In the genomic region with DNA sequence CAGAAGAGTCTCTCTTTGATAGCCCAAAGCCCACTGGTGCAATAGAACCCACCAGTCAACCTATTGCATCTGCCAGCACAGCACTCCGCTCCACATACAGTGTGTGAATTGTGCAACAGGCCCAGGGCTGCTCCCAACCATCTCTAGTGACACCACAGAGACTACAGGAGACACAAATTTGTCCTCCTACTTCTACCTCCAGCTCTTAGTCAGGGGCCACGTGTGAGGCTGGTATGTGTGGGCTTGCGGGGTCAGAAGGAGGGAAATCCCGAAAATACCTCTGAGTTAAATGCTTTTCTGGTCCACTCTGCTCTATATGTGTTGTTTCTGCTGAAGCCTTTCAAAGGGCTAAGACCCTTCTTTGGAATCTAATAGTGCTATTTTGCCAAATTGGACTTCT, we compare ENCODE assay signal across 15 cellular contexts. TPM values are rescaled to one million over a fixed set of nuclear protein-coding genes. Genes with fewer than 3 reads are reported as not detected.
DNase-seq lines count a peak whose midpoint lies in the region; ATAC-seq and TF ChIP-seq lines count a peak whose summit lies in the region.
"Had no signal": no experiment of that assay in that cellular context is flagged by ENCODE, and none has a peak within 500 bp of the region (broad histone marks: within the 10 kb centered on the region; RNA-seq: fewer than 3 reads in every experiment).

No MANE protein-coding gene starts in this region.

- H3K9me3 Mint-ChIP-seq in activated naive CD8-positive, alpha-beta T cell treated with anti-CD3 and anti-CD28 coated beads, Interleukin-2, amount 50 U/mL, for 24 hours: no peaks in the 10 kb centered on the region
- no peaks in the 10 kb centered on the region for H3K9me3 Mint-ChIP-seq in stimulated activated naive B cell treated with anti-CD40 and anti-IgM and Interleukin-4, amounts not matched to agents 10 μg/mL and 1 μg/mL and 100 μg/mL, for 72 hours
- no peaks in the 10 kb centered on the region for H3K9me3 Mint-ChIP-seq in osteocyte (ENCODE audit: unreplicated experiment)

- peaks cover 55% of the 10 kb centered on the region for H3K36me3 Mint-ChIP-seq in activated naive CD8-positive, alpha-beta T cell treated with anti-CD3 and anti-CD28 coated beads, Interleukin-2, amount 50 U/mL, for 24 hours (ENCODE audit: low read depth)
- H3K36me3 Mint-ChIP-seq in stimulated activated naive B cell treated with anti-CD40 and anti-IgM and Interleukin-4, amounts not matched to agents 10 μg/mL and 1 μg/mL and 100 μg/mL, for 72 hours: peaks cover 24 to 42% of the 10 kb centered on the region in 2 donors
- peaks cover 32% of the 10 kb centered on the region for H3K36me3 Mint-ChIP-seq in osteocyte (ENCODE audit: unreplicated experiment)

- H3K27ac Mint-ChIP-seq in activated naive CD8-positive, alpha-beta T cell treated with anti-CD3 and anti-CD28 coated beads, Interleukin-2, amount 50 U/mL, for 24 hours: peak overlapping the region; percentile 44
- H3K27ac Mint-ChIP-seq in stimulated activated naive B cell treated with anti-CD40 and anti-IgM and Interleukin-4, amounts not matched to agents 10 μg/mL and 1 μg/mL and 100 μg/mL, for 72 hours: peak overlapping the region; percentile 78
- no peak overlapping the region for H3K27ac Mint-ChIP-seq in osteocyte (ENCODE audit: unreplicated experiment)

- peak overlapping the region; percentile 0 for H3K4me3 Mint-ChIP-seq in activated naive CD8-positive, alpha-beta T cell treated with anti-CD3 and anti-CD28 coated beads, Interleukin-2, amount 50 U/mL, for 24 hours
- peak overlapping the region; percentile 6 to 22 for H3K4me3 Mint-ChIP-seq in stimulated activated naive B cell treated with anti-CD40 and anti-IgM and Interleukin-4, amounts not matched to agents 10 μg/mL and 1 μg/mL and 100 μg/mL, for 72 hours
- no peak overlapping the region for H3K4me3 Mint-ChIP-seq in osteocyte (ENCODE audit: unreplicated experiment)

- H3K4me1 Mint-ChIP-seq in activated naive CD8-positive, alpha-beta T cell treated with anti-CD3 and anti-CD28 coated beads, Interleukin-2, amount 50 U/mL, for 24 hours: peaks cover 81% of the 10 kb centered on the region
- peaks cover 37 to 92% of the 10 kb centered on the region in 2 donors for H3K4me1 Mint-ChIP-seq in stimulated activated naive B cell treated with anti-CD40 and anti-IgM and Interleukin-4, amounts not matched to agents 10 μg/mL and 1 μg/mL and 100 μg/mL, for 72 hours
- no peaks in the 10 kb centered on the region for H3K4me1 Mint-ChIP-seq in osteocyte (ENCODE audit: unreplicated experiment)

- no peak for TF ChIP-seq CTCF in osteocyte (IDR thresholded peaks at IDR 0.05)

- no peaks in the 10 kb centered on the region for H3K27me3 Mint-ChIP-seq in activated naive CD8-positive, alpha-beta T cell treated with anti-CD3 and anti-CD28 coated beads, Interleukin-2, amount 50 U/mL, for 24 hours
- no peaks in the 10 kb centered on the region for H3K27me3 Mint-ChIP-seq in stimulated activated naive B cell treated with anti-CD40 and anti-IgM and Interleukin-4, amounts not matched to agents 10 μg/mL and 1 μg/mL and 100 μg/mL, for 72 hours
- no peaks in the 10 kb centered on the region for H3K27me3 Mint-ChIP-seq in osteocyte (ENCODE audit: unreplicated experiment)

- DNase-seq in activated naive CD4-positive, alpha-beta T cell treated with Interleukin-2 at 50 U/mL for 16 hours: peak; percentile 37
- no peak for DNase-seq in activated naive CD4-positive, alpha-beta T cell (lab: John Stamatoyannopoulos, UW)
- DNase-seq in activated naive CD8-positive, alpha-beta T cell treated with anti-CD3 and anti-CD28 coated beads, Interleukin-2, amount 50 U/mL, for 24 hours: peak; percentile 42
- DNase-seq in stimulated activated naive B cell treated with anti-CD40 and anti-IgM and Interleukin-4, amounts not matched to agents 10 μg/mL and 1 μg/mL and 100 μg/mL, for 72 hours: no peak
- DNase-seq in osteocyte (ENCODE audit: extremely low spot score, unreplicated experiment) (no peak), Ammon's horn (ENCODE audit: low spot score) (no peak)
- DNase-seq: cerebellar nuclear complex, DMS153, lower lobe of right lung, NCI-H187, NCI-H69, SW 1271 had no signal

- ATAC-seq in HG02759 (IDR thresholded peaks at IDR 0.05; ENCODE audit: unreplicated experiment): peak; percentile 60
- peak; percentile 98 for ATAC-seq in activated naive CD8-positive, alpha-beta T cell treated with anti-CD3 and anti-CD28 coated beads, Interleukin-2, amount 50 U/mL, for 24 hours
- peak; percentile 70 to 72 for ATAC-seq in stimulated activated naive B cell treated with anti-CD40 and anti-IgM and Interleukin-4, amounts not matched to agents 10 μg/mL and 1 μg/mL and 100 μg/mL, for 72 hours (replicated peaks)
- no peak for ATAC-seq in GM21825 (IDR thresholded peaks at IDR 0.05; ENCODE audit: unreplicated experiment)
- ATAC-seq: lower lobe of right lung had no signal

RNA-seq across cellular contexts. Expression of a gene that starts 18.0 kb away (rescaled TPM):
- total RNA-seq in osteocyte: 63.9 and 64.8 TPM in 2 replicates

RNA-seq across cellular contexts. Expression of a gene that starts 40.0 kb away (rescaled TPM):
- 26.5 and 27.5 TPM in 2 replicates for total RNA-seq in osteocyte

RNA-seq across cellular contexts. Expression of a gene that starts 51.9 kb away (rescaled TPM):
- 190 and 191 TPM in 2 replicates for total RNA-seq in osteocyte
- total RNA-seq: endothelial cell of umbilical vein had no signal

Comparison
In these comparisons a context has a peak if more than half of its experiments do, and no peak if none do; other contexts are left out.
1. DNase-seq: peak in activated naive CD4-positive, alpha-beta T cell treated with Interleukin-2 at 50 U/mL for 16 hours (single experiment) and activated naive CD8-positive, alpha-beta T cell treated with anti-CD3 and anti-CD28 coated beads, Interleukin-2, amount 50 U/mL, for 24 hours (single experiment); none in activated naive CD4-positive, alpha-beta T cell (0 of 4), stimulated activated naive B cell treated with anti-CD40 and anti-IgM and Interleukin-4, amounts not matched to agents 10 μg/mL and 1 μg/mL and 100 μg/mL, for 72 hours (single experiment), osteocyte (single experiment) and Ammon's horn (single experiment).